Comparison of ENCODE assay signal across 15 cellular contexts in the genomic region with DNA sequence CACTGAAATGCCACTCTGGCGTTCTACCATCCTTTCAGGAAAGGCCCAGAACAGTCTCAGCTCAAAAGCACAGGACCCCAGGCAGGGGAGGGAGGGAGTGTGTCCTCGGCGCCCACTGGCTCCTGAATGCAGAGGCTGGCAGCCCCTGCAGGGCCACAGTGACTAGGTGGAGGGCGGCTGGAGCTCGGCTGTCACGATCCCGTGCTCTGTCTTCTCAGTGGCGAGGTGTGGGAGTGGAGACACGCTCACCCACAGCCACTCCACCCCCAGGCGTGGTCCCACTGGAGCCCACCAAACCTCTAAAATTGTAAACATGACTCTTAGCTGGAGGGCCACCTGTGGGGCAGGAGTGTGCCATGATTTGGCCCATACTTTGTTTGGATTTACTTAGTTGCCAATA. TPM values are rescaled to one million over a fixed set of nuclear protein-coding genes. Genes with fewer than 3 reads are reported as not detected.
DNase-seq lines count a peak whose midpoint lies in the region; ATAC-seq and TF ChIP-seq lines count a peak whose summit lies in the region.
"Had no signal": no experiment of that assay in that cellular context is flagged by ENCODE, and none has a peak within 500 bp of the region (broad histone marks: within the 10 kb centered on the region; RNA-seq: fewer than 3 reads in every experiment).

No MANE protein-coding gene starts in this region.

- intact Hi-C loops in Right ventricle myocardium inferior (cut with DNase I) = no loop called here
- intact Hi-C loops in cardiac septum (cut with DNase I) = no loop called here
- intact Hi-C loops in right lobe of liver (cut with DNase I) = no loop called here

- H3K4me3 ChIP-seq in HEK293 (ENCODE audit: low read depth, low read length) = no peak overlapping the region
- no peak overlapping the region for H3K4me3 ChIP-seq in right lobe of liver
- H3K4me3 ChIP-seq: HAP-1, K562 had no signal

- DNase-seq in Right ventricle myocardium inferior (ENCODE audit: missing footprints) = peak; percentile 11
- DNase-seq in cardiac septum (ENCODE audit: low spot score) = no peak
- DNase-seq in right lobe of liver = no peak
- no peak for DNase-seq in AG08396 (ENCODE audit: low spot score)
- no peak for DNase-seq in T-helper 1 cell
- DNase-seq: Caco-2; CD8-positive, alpha-beta memory T cell; DND-41; GDM1; HFFc6 had no signal

- ATAC-seq in Right ventricle myocardium inferior (no peak), right lobe of liver (no peak), GM21619 (IDR thresholded peaks at IDR 0.05; ENCODE audit: unreplicated experiment) (no peak)
- ATAC-seq: K562 had no signal

- WGBS in right lobe of liver (ENCODE audit: insufficient coverage, low coverage, low lambda C conversion rate, missing lambda C conversion rate) = no CpG with 5 or more reads among the region's 10 CpGs

- TF ChIP-seq POLR2A in right lobe of liver (IDR thresholded peaks at IDR 0.05) = no peak

- POLR2A ChIA-PET in HEK293 (lab: Yijun Ruan, JAX) = no interaction called here

- no peaks in the 10 kb centered on the region for H3K4me1 ChIP-seq in HEK293 (ENCODE audit: control insufficient read depth, insufficient read depth, low read length)
- peaks cover 0 to 76% (median 34%) of the 10 kb centered on the region in 4 donors for H3K4me1 ChIP-seq in right lobe of liver
- H3K4me1 ChIP-seq: Caco-2, HAP-1 had no signal

- TF ChIP-seq CTCF in HEK293 (tag by site-specific recombination; IDR thresholded peaks at IDR 0.05) = no peak
- TF ChIP-seq CTCF in right lobe of liver (IDR thresholded peaks at IDR 0.05) = no peak

- no peak overlapping the region for H3K27ac ChIP-seq in HEK293 (ENCODE audit: extremely low read depth, low read depth, low read length)
- H3K27ac ChIP-seq in right lobe of liver = peak overlapping the region in 2 of 3 donors; percentile 71 to 99
- H3K27ac ChIP-seq: HL-60 had no signal

- H3K9me3 ChIP-seq in HEK293 (ENCODE audit: control insufficient read depth, insufficient read depth, low read depth, low read length) (no peaks in the 10 kb centered on the region), right lobe of liver (no peaks in the 10 kb centered on the region)
- H3K9me3 ChIP-seq: Caco-2, HAP-1 had no signal

- CTCF ChIA-PET in HEK293 (lab: Yijun Ruan, JAX) = interaction anchor here (0.8 to 1.1 kb wide), 2 partner anchors 8 to 77 kb away, joined by 3 read pairs; partner anchors contain the start of gene DCXR

- H3K36me3 ChIP-seq in HEK293 (ENCODE audit: control insufficient read depth in 2 of 2, insufficient read depth in 1 of 2, low read length in 2 of 2) (peaks cover 0 to 32% of the 10 kb centered on the region in 2 experiments; a peak in 2 of 3 replicates), right lobe of liver (no peaks in the 10 kb centered on the region)

- H3K27me3 ChIP-seq in right lobe of liver = no peaks in the 10 kb centered on the region

TF ChIP-seq in HEK293, 187 proteins besides CTCF, POLR2A, EP300 and RAD21:
- TF ChIP-seq ZFHX2 (tag by site-specific recombination; conservative IDR thresholded peaks at IDR 0.05) (peak; percentile 66), EGR2 (tag by site-specific recombination; IDR thresholded peaks at IDR 0.05; ENCODE audit: low read depth) (peak; percentile 73), ZNF426 (tag by site-specific recombination; IDR thresholded peaks at IDR 0.05) (no peak)

RNA-seq across cellular contexts. Expression of gene FASN, which starts 16.4 kb away (rescaled TPM):
- total RNA-seq in Right ventricle myocardium inferior (46.6 TPM), cardiac septum (22.9 TPM), right lobe of liver (100 to 1,000 TPM in 4 of 6 experiments, 10 to 100 TPM in 2; 76.5 to 290 (median 217) TPM)

RNA-seq across cellular contexts. Expression of gene DUS1L, which starts 48.8 kb away (rescaled TPM):
- total RNA-seq in Right ventricle myocardium inferior = 59.3 TPM
- total RNA-seq in cardiac septum = 47.6 TPM
- total RNA-seq in right lobe of liver = 100 to 1,000 TPM in 2 of 6 experiments, 10 to 100 TPM in 4; 61.8 to 115 (median 89.9) TPM
